ENCODE assay signal across 9 cellular contexts in genomic region chr3:140972833-140973232, GRCh38. TPM values are rescaled to one million over a fixed set of nuclear protein-coding genes. Genes with fewer than 3 reads are reported as not detected.
DNase-seq lines count a peak whose midpoint lies in the region; ATAC-seq, FAIRE-seq and TF ChIP-seq lines count a peak whose summit lies in the region.
"Had no signal": no experiment of that assay in that cellular context is flagged by ENCODE, and none has a peak within 500 bp of the region (broad histone marks: within the 10 kb centered on the region; RNA-seq: fewer than 3 reads in every experiment).

No MANE protein-coding gene starts in this region.

- no peak overlapping the region for H3K27ac ChIP-seq in pancreas
- H3K27ac ChIP-seq: testis had no signal

- peak; percentile 39 for FAIRE-seq in pancreas (lab: Jason Lieb, UNC)

- TF ChIP-seq CTCF in choroid plexus epithelial cell (conservative IDR thresholded peaks at IDR 0.05; ENCODE audit: low read depth, low read length) (peak; percentile 50), pancreas (IDR thresholded peaks at IDR 0.05) (peak in 2 of 4 donors; percentile 20 to 29)

- no peak overlapping the region for H3K27ac Mint-ChIP-seq in T-helper 2 cell treated with Interferon-gamma antibody and Interleukin-4, amounts not matched to agents 5 μg/mL and 100 μg/mL, for 36 hours

- H3K36me3 ChIP-seq in pancreas, result peaks cover 0 to 13% (median 0%) of the 10 kb centered on the region in 3 donors

- ATAC-seq in pancreas, result peak; percentile 69 to 87 (median 82)
- no peak for ATAC-seq in HG03039 (IDR thresholded peaks at IDR 0.05; ENCODE audit: unreplicated experiment)

- H3K4me1 Mint-ChIP-seq in T-helper 2 cell treated with Interferon-gamma antibody and Interleukin-4, amounts not matched to agents 5 μg/mL and 100 μg/mL, for 36 hours (ENCODE audit: low read depth), result peaks cover 20% of the 10 kb centered on the region

- DNase-seq in NCI-H748 (lab: John Stamatoyannopoulos, UW; ENCODE audit: unreplicated experiment), result peak; percentile 2
- DNase-seq in NCI-H748 treated with DMSO at 0.1 percent for 48 hours (lab: John Stamatoyannopoulos, UW), result no peak
- peak; percentile 40 for DNase-seq in M059J (ENCODE audit: low read depth)
- peak; percentile 62 for DNase-seq in choroid plexus epithelial cell (ENCODE audit: low read depth)
- DNase-seq in pancreas, result no peak
- no peak for DNase-seq in NCI-H187 (lab: John Stamatoyannopoulos, UW)
- DNase-seq in T-helper 2 cell treated with Interferon-gamma antibody and Interleukin-4, amounts not matched to agents 5 μg/mL and 100 μg/mL, for 36 hours (ENCODE audit: low spot score), result no peak
- DNase-seq: testis had no signal

- H3K4me1 ChIP-seq in pancreas, result peaks cover 0 to 4% (median 0%) of the 10 kb centered on the region in 3 donors
- H3K4me1 ChIP-seq: testis had no signal

- no peaks in the 10 kb centered on the region for H3K9me3 ChIP-seq in pancreas
- H3K9me3 ChIP-seq: testis had no signal

- no peak overlapping the region for H3K4me3 ChIP-seq in choroid plexus epithelial cell (ENCODE audit: low read depth, low read length)
- no peak overlapping the region for H3K4me3 ChIP-seq in pancreas
- H3K4me3 ChIP-seq: testis had no signal

- H3K9me3 Mint-ChIP-seq in T-helper 2 cell treated with Interferon-gamma antibody and Interleukin-4, amounts not matched to agents 5 μg/mL and 100 μg/mL, for 36 hours, result no peaks in the 10 kb centered on the region

- no peaks in the 10 kb centered on the region for H3K27me3 Mint-ChIP-seq in T-helper 2 cell treated with Interferon-gamma antibody and Interleukin-4, amounts not matched to agents 5 μg/mL and 100 μg/mL, for 36 hours (ENCODE audit: low read depth)

- no peak overlapping the region for H3K4me3 Mint-ChIP-seq in T-helper 2 cell treated with Interferon-gamma antibody and Interleukin-4, amounts not matched to agents 5 μg/mL and 100 μg/mL, for 36 hours

- no peaks in the 10 kb centered on the region for H3K27me3 ChIP-seq in pancreas
- H3K27me3 ChIP-seq: testis had no signal

- peaks cover 23% of the 10 kb centered on the region for H3K36me3 Mint-ChIP-seq in T-helper 2 cell treated with Interferon-gamma antibody and Interleukin-4, amounts not matched to agents 5 μg/mL and 100 μg/mL, for 36 hours (ENCODE audit: low read depth)

- intact Hi-C loops in pancreas (cut with DNase I), result no loop called here

RNA-seq across cellular contexts. Expression of gene SLC25A36, which starts 31.2 kb away (rescaled TPM):
- 44.5 and 47.7 TPM in 2 replicates for total RNA-seq in M059J (2014; rRNA removed; shearing (Covaris generic))
- total RNA-seq in pancreas, result 10 to 100 TPM; 35.4 to 93.6 (median 45.0) TPM
- polyA plus RNA-seq in pancreas, result 10 to 100 TPM; 17.3 to 50.8 TPM

Comparison
In these comparisons a context has a peak if more than half of its experiments do, and no peak if none do; other contexts are left out.
1. DNase-seq: peak in NCI-H748 (single experiment), M059J (single experiment) and choroid plexus epithelial cell (single experiment); none in NCI-H748 treated with DMSO at 0.1 percent for 48 hours (single experiment), pancreas (0 of 6), NCI-H187 (0 of 2) and T-helper 2 cell treated with Interferon-gamma antibody and Interleukin-4, amounts not matched to agents 5 μg/mL and 100 μg/mL, for 36 hours (single experiment).